ENCODE assay signal across 9 cellular contexts in the genomic region with DNA sequence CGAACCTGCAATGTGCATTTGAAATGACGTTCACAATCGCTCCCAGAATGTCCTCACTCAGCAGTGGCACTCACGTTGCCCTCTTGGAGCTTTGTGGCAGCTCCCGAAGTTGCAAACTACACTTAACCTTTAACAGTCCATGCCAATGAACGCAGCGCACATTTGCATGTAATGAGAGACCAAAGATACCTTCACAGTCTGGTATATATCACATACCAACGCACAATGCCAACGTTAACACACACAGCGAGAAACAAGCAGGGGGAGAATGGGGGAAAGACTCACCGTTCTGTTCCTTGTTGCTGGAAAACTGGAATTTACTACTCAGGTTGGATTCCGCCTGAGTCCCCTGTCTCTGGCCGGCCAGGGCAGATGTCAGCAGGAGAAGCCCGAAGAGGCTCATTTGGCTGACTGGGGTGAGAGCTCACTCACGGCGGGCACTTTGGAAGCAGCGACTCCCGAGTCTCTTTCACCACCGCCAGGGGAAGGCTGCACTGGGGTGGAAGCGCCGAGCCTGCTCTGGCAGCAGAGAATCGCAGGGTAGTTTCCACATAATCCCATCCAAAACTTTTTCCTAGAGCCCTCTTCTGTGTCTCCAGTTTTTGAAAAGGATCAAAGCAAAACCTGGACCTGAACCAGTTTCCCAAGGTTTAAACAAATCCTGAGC. TPM values are rescaled to one million over a fixed set of nuclear protein-coding genes. Genes with fewer than 3 reads are reported as not detected.
DNase-seq lines count a peak whose midpoint lies in the region; ATAC-seq and TF ChIP-seq lines count a peak whose summit lies in the region.
"Had no signal": no experiment of that assay in that cellular context is flagged by ENCODE, and none has a peak within 500 bp of the region (broad histone marks: within the 10 kb centered on the region; RNA-seq: fewer than 3 reads in every experiment).

No MANE protein-coding gene starts in this region.

- H3K27me3 ChIP-seq in ascending aorta (no peaks in the 10 kb centered on the region), right atrium auricular region (no peaks in the 10 kb centered on the region)

- H3K36me3 ChIP-seq in ascending aorta, result no peaks in the 10 kb centered on the region
- H3K36me3 ChIP-seq in right atrium auricular region, result no peaks in the 10 kb centered on the region

- H3K27me3 Mint-ChIP-seq in osteocyte (ENCODE audit: unreplicated experiment), result no peaks in the 10 kb centered on the region

- peak overlapping the region; percentile 84 for H3K27ac Mint-ChIP-seq in osteocyte (ENCODE audit: unreplicated experiment)

- H3K9me3 Mint-ChIP-seq in osteocyte (ENCODE audit: unreplicated experiment), result no peaks in the 10 kb centered on the region

- TF ChIP-seq CTCF in ascending aorta (IDR thresholded peaks at IDR 0.05) (peak; percentile 40 to 45 (median 42)), right atrium auricular region (IDR thresholded peaks at IDR 0.05) (peak in 1 of 2 donors; percentile 55), osteocyte (IDR thresholded peaks at IDR 0.05) (peak; percentile 66)

- no peak for ATAC-seq in GM18867 (IDR thresholded peaks at IDR 0.05; ENCODE audit: unreplicated experiment)
- no peak for ATAC-seq in GM21360 (IDR thresholded peaks at IDR 0.05; ENCODE audit: unreplicated experiment)

- peak overlapping the region; percentile 88 to 93 for H3K4me3 ChIP-seq in ascending aorta
- H3K4me3 ChIP-seq in right atrium auricular region, result peak overlapping the region; percentile 68 to 80

- peaks cover 72% of the 10 kb centered on the region for H3K4me1 Mint-ChIP-seq in osteocyte (ENCODE audit: unreplicated experiment)

- no peaks in the 10 kb centered on the region for H3K36me3 Mint-ChIP-seq in osteocyte (ENCODE audit: unreplicated experiment)

- intact Hi-C loops in ascending aorta (cut with DNase I), result loop anchor here (1.0 to 10.0 kb wide), 8 partner anchors 24 to 1016 kb away; a partner anchor contains a TSS

- H3K9me3 ChIP-seq in ascending aorta, result no peaks in the 10 kb centered on the region
- no peaks in the 10 kb centered on the region for H3K9me3 ChIP-seq in right atrium auricular region

- H3K4me1 ChIP-seq in ascending aorta (peaks cover 0 to 7% of the 10 kb centered on the region in 2 donors), right atrium auricular region (peaks cover 0 to 34% of the 10 kb centered on the region in 2 donors)

- peak overlapping the region; percentile 98 to 99 for H3K27ac ChIP-seq in ascending aorta
- peak overlapping the region; percentile 88 to 90 for H3K27ac ChIP-seq in right atrium auricular region

- DNase-seq in NCI-H510A treated with DMSO at 0.1 percent for 48 hours (lab: John Stamatoyannopoulos, UW), result peak; percentile 31
- no peak for DNase-seq in NCI-H510A (lab: John Stamatoyannopoulos, UW)
- peak; percentile 2 for DNase-seq in NCI-H146 treated with DMSO at 0.1 percent for 48 hours (lab: John Stamatoyannopoulos, UW; ENCODE audit: unreplicated experiment)
- peak; percentile 9 to 85 for DNase-seq in ascending aorta (ENCODE audit: low spot score in 2 of 2)
- DNase-seq in right atrium auricular region (ENCODE audit: low spot score), result peak; percentile 81
- DNase-seq in osteocyte (ENCODE audit: extremely low spot score, unreplicated experiment), result peak; percentile 90
- DNase-seq: DND-41 had no signal

- peak overlapping the region; percentile 91 for H3K4me3 Mint-ChIP-seq in osteocyte (ENCODE audit: unreplicated experiment)

RNA-seq across cellular contexts. Expression of a gene that starts 1.0 kb away (rescaled TPM):
- total RNA-seq in ascending aorta, result 21.0 TPM
- 10 to 100 TPM; 17.0 to 17.1 TPM for total RNA-seq in right atrium auricular region
- total RNA-seq in osteocyte, result 21.8 and 25.4 TPM in 2 replicates
